ENCODE assay signal across 1 cellular context in genomic region chr17:18183334-18184142, GRCh38.
TF ChIP-seq lines count a peak whose summit lies in the region.

Gene ALKBH5 (plus strand): TSS chr17:18183828. CDS start chr17:18184244, 416 bp downstream.

TF ChIP-seq in HepG2, 621 proteins besides CTCF, POLR2A, EP300 and RAD21 (continued from another document and continues in another):
- TF ChIP-seq, protein P1, sequence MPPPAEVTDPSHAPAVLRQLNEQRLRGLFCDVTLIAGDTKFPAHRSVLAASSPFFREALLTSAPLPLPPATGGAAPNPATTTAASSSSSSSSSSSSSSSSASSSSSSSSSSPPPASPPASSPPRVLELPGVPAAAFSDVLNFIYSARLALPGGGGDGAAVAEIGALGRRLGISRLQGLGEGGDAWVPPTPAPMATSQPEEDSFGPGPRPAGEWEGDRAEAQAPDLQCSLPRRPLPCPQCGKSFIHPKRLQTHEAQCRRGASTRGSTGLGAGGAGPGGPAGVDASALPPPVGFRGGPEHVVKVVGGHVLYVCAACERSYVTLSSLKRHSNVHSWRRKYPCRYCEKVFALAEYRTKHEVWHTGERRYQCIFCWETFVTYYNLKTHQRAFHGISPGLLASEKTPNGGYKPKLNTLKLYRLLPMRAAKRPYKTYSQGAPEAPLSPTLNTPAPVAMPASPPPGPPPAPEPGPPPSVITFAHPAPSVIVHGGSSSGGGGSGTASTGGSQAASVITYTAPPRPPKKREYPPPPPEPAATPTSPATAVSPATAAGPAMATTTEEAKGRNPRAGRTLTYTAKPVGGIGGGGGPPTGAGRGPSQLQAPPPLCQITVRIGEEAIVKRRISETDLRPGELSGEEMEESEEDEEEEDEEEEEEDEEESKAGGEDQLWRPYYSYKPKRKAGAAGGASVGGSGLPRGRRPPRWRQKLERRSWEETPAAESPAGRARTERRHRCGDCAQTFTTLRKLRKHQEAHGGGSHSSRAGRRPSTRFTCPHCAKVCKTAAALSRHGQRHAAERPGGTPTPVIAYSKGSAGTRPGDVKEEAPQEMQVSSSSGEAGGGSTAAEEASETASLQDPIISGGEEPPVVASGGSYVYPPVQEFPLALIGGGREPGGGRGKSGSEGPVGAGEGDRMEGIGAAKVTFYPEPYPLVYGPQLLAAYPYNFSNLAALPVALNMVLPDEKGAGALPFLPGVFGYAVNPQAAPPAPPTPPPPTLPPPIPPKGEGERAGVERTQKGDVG (CRISPR knock-in tag; IDR thresholded peaks at IDR 0.05; ENCODE audit: borderline replicate concordance) = no peak
- TF ChIP-seq MAZ (IDR thresholded peaks at IDR 0.05; ENCODE audit: borderline replicate concordance, low read depth, low read length) (peak; percentile 23; the same call in 1 of the 2 replicates), MAZ (CRISPR knock-in tag; IDR thresholded peaks at IDR 0.05; ENCODE audit: low read depth) (no peak), GATAD1 (CRISPR knock-in tag; IDR thresholded peaks at IDR 0.05) (peak; percentile 75), ZNF350 (CRISPR knock-in tag; IDR thresholded peaks at IDR 0.05; ENCODE audit: borderline replicate concordance, low read depth) (0 out of 2 replicates have a peak, but pooled peaks have one; percentile 54), ZNF768 (CRISPR knock-in tag; IDR thresholded peaks at IDR 0.05) (no peak), TMF1 (CRISPR knock-in tag; IDR thresholded peaks at IDR 0.05; ENCODE audit: low read depth) (peak; percentile 51; the same call in 1 of the 2 replicates), ARHGAP35 (CRISPR knock-in tag; IDR thresholded peaks at IDR 0.05; ENCODE audit: borderline replicate concordance) (no peak), RFXAP (CRISPR knock-in tag; IDR thresholded peaks at IDR 0.05; ENCODE audit: borderline replicate concordance) (peak; percentile 46; the same call in 1 of the 2 replicates), ZNF441 (CRISPR knock-in tag; IDR thresholded peaks at IDR 0.05; ENCODE audit: borderline replicate concordance) (0 out of 2 replicates have a peak, but pooled peaks have one; percentile 22), RAD51 (IDR thresholded peaks at IDR 0.05; ENCODE audit: borderline replicate concordance) (no peak), ZBTB7B (CRISPR knock-in tag; IDR thresholded peaks at IDR 0.05) (peak; percentile 81), ERF (CRISPR knock-in tag; IDR thresholded peaks at IDR 0.05) (peak; percentile 42), KDM5A (IDR thresholded peaks at IDR 0.05; ENCODE audit: borderline replicate concordance, low read length) (peak; percentile 14; the same call in 1 of the 2 replicates), ZNF605 (CRISPR knock-in tag; IDR thresholded peaks at IDR 0.05) (peak; percentile 83; the same call in 1 of the 2 replicates), ZNF543 (CRISPR knock-in tag; IDR thresholded peaks at IDR 0.05) (peak; percentile 72), KDM2A (CRISPR knock-in tag; IDR thresholded peaks at IDR 0.05; ENCODE audit: borderline replicate concordance, low read depth) (peak; percentile 51), RXRA (CRISPR knock-in tag; IDR thresholded peaks at IDR 0.05) (0 out of 2 replicates have a peak, but pooled peaks have one; percentile 13), ARNT2 (CRISPR knock-in tag; IDR thresholded peaks at IDR 0.05; ENCODE audit: low read depth) (peak; percentile 66), SNRNP70 (IDR thresholded peaks at IDR 0.05; ENCODE audit: low read depth, low read length) (no peak), HOXA3 (CRISPR knock-in tag; IDR thresholded peaks at IDR 0.05) (peak; percentile 74), RXRB (CRISPR knock-in tag; IDR thresholded peaks at IDR 0.05; ENCODE audit: borderline replicate concordance) (no peak; the same call in 1 of the 2 replicates), FOXA1 (IDR thresholded peaks at IDR 0.05) (no peak), FOXA1 (CRISPR knock-in tag; IDR thresholded peaks at IDR 0.05) (0 out of 2 replicates have a peak, but pooled peaks have one; percentile 29), ZNF776 (CRISPR knock-in tag; IDR thresholded peaks at IDR 0.05) (peak; percentile 20; the same call in 1 of the 2 replicates), JUND (CRISPR knock-in tag; IDR thresholded peaks at IDR 0.05) (no peak), SPEN (CRISPR knock-in tag; IDR thresholded peaks at IDR 0.05; ENCODE audit: low read depth) (peak; percentile 34), ZNF446 (CRISPR knock-in tag; IDR thresholded peaks at IDR 0.05) (peak; percentile 89; the same call in 1 of the 2 replicates), TP53 (CRISPR knock-in tag; conservative IDR thresholded peaks at IDR 0.05) (no peak), KLF16 (CRISPR knock-in tag; IDR thresholded peaks at IDR 0.05) (peak in 1 of 2 experiments; percentile 51; a peak in 1 of 4 replicates), ZNF616 (CRISPR knock-in tag; IDR thresholded peaks at IDR 0.05; ENCODE audit: low read depth) (0 out of 2 replicates have a peak, but pooled peaks have one; percentile 36), ZNF337 (CRISPR knock-in tag; IDR thresholded peaks at IDR 0.05; ENCODE audit: borderline replicate concordance, low read depth) (peak; percentile 64; the same call in 1 of the 2 replicates), ZNF556 (CRISPR knock-in tag; IDR thresholded peaks at IDR 0.05; ENCODE audit: borderline replicate concordance) (peak; percentile 90; the same call in 1 of the 2 replicates), NAIF1 (CRISPR knock-in tag; IDR thresholded peaks at IDR 0.05; ENCODE audit: borderline replicate concordance) (peak; percentile 70; the same call in 1 of the 2 replicates), SP4 (CRISPR knock-in tag; IDR thresholded peaks at IDR 0.05) (peak; percentile 59; the same call in 1 of the 2 replicates), SNAPC2 (CRISPR knock-in tag; IDR thresholded peaks at IDR 0.05) (no peak), CEBPG (CRISPR knock-in tag; IDR thresholded peaks at IDR 0.05) (0 out of 2 replicates have a peak, but pooled peaks have one; percentile 11), IKZF5 (CRISPR knock-in tag; IDR thresholded peaks at IDR 0.05) (peak; percentile 61), ZNF652 (CRISPR knock-in tag; IDR thresholded peaks at IDR 0.05; ENCODE audit: borderline replicate concordance, low read depth) (no peak), MEF2D (CRISPR knock-in tag; IDR thresholded peaks at IDR 0.05) (peak; percentile 82), KLF12 (CRISPR knock-in tag; IDR thresholded peaks at IDR 0.05; ENCODE audit: borderline replicate concordance) (peak; percentile 57; the same call in 1 of the 2 replicates), ELF1 (CRISPR knock-in tag; IDR thresholded peaks at IDR 0.05) (peak; percentile 84), AHR (CRISPR knock-in tag; IDR thresholded peaks at IDR 0.05) (peak; percentile 34; the same call in 1 of the 2 replicates), MED13 (CRISPR knock-in tag; IDR thresholded peaks at IDR 0.05) (no peak), NFE2 (CRISPR knock-in tag; IDR thresholded peaks at IDR 0.05) (no peak), HIVEP1 (CRISPR knock-in tag; IDR thresholded peaks at IDR 0.05) (0 out of 2 replicates have a peak, but pooled peaks have one; percentile 11), RFX3 (CRISPR knock-in tag; IDR thresholded peaks at IDR 0.05) (peak; percentile 85), HOXA9 (CRISPR knock-in tag; IDR thresholded peaks at IDR 0.05; ENCODE audit: borderline replicate concordance) (no peak), GTF2F1 (IDR thresholded peaks at IDR 0.05; ENCODE audit: low read length) (no peak), RFX1 (IDR thresholded peaks at IDR 0.05) (peak; percentile 92), SOX5 (CRISPR knock-in tag; IDR thresholded peaks at IDR 0.05; ENCODE audit: borderline replicate concordance) (peak; percentile 34; the same call in 1 of the 2 replicates), HDAC1 (CRISPR knock-in tag; IDR thresholded peaks at IDR 0.05) (no peak; the same call in 1 of the 2 replicates), ZNF841 (CRISPR knock-in tag; IDR thresholded peaks at IDR 0.05; ENCODE audit: borderline replicate concordance) (no peak; the same call in 1 of the 2 replicates), CCDC6 (CRISPR knock-in tag; IDR thresholded peaks at IDR 0.05) (peak; percentile 68; the same call in 1 of the 2 replicates), HCFC1 (IDR thresholded peaks at IDR 0.05; ENCODE audit: low read depth, low read length) (peak; percentile 29; the same call in 1 of the 2 replicates)
- TF ChIP-seq, protein P2, sequence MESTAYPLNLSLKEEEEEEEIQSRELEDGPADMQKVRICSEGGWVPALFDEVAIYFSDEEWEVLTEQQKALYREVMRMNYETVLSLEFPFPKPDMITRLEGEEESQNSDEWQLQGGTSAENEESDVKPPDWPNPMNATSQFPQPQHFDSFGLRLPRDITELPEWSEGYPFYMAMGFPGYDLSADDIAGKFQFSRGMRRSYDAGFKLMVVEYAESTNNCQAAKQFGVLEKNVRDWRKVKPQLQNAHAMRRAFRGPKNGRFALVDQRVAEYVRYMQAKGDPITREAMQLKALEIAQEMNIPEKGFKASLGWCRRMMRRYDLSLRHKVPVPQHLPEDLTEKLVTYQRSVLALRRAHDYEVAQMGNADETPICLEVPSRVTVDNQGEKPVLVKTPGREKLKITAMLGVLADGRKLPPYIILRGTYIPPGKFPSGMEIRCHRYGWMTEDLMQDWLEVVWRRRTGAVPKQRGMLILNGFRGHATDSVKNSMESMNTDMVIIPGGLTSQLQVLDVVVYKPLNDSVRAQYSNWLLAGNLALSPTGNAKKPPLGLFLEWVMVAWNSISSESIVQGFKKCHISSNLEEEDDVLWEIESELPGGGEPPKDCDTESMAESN (CRISPR knock-in tag; conservative IDR thresholded peaks at IDR 0.05) = peak; percentile 70; the same call in 1 of the 2 replicates
- TF ChIP-seq, protein P3, sequence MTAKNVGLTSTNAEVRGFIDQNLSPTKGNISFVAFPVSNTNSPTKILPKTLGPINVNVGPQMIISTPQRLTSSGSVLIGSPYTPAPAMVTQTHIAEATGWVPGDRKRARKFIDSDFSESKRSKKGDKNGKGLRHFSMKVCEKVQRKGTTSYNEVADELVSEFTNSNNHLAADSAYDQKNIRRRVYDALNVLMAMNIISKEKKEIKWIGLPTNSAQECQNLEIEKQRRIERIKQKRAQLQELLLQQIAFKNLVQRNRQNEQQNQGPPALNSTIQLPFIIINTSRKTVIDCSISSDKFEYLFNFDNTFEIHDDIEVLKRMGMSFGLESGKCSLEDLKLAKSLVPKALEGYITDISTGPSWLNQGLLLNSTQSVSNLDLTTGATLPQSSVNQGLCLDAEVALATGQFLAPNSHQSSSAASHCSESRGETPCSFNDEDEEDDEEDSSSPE (CRISPR knock-in tag; IDR thresholded peaks at IDR 0.05) = peak; percentile 69
- TF ChIP-seq, protein P4, sequence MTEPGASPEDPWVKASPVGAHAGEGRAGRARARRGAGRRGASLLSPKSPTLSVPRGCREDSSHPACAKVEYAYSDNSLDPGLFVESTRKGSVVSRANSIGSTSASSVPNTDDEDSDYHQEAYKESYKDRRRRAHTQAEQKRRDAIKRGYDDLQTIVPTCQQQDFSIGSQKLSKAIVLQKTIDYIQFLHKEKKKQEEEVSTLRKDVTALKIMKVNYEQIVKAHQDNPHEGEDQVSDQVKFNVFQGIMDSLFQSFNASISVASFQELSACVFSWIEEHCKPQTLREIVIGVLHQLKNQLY (CRISPR knock-in tag; IDR thresholded peaks at IDR 0.05) = 0 out of 2 replicates have a peak, but pooled peaks have one; percentile 10
- TF ChIP-seq, protein P5, sequence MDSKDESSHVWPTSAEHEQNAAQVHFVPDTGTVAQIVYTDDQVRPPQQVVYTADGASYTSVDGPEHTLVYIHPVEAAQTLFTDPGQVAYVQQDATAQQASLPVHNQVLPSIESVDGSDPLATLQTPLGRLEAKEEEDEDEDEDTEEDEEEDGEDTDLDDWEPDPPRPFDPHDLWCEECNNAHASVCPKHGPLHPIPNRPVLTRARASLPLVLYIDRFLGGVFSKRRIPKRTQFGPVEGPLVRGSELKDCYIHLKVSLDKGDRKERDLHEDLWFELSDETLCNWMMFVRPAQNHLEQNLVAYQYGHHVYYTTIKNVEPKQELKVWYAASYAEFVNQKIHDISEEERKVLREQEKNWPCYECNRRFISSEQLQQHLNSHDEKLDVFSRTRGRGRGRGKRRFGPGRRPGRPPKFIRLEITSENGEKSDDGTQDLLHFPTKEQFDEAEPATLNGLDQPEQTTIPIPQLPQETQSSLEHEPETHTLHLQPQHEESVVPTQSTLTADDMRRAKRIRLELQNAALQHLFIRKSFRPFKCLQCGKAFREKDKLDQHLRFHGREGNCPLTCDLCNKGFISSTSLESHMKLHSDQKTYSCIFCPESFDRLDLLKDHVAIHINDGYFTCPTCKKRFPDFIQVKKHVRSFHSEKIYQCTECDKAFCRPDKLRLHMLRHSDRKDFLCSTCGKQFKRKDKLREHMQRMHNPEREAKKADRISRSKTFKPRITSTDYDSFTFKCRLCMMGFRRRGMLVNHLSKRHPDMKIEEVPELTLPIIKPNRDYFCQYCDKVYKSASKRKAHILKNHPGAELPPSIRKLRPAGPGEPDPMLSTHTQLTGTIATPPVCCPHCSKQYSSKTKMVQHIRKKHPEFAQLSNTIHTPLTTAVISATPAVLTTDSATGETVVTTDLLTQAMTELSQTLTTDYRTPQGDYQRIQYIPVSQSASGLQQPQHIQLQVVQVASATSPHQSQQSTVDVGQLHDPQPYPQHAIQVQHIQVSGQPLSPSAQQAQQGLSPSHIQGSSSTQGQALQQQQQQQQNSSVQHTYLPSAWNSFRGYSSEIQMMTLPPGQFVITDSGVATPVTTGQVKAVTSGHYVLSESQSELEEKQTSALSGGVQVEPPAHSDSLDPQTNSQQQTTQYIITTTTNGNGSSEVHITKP (CRISPR knock-in tag; IDR thresholded peaks at IDR 0.05; ENCODE audit: low read depth) = peak; percentile 53; the same call in 1 of the 2 replicates
- TF ChIP-seq, protein P6, sequence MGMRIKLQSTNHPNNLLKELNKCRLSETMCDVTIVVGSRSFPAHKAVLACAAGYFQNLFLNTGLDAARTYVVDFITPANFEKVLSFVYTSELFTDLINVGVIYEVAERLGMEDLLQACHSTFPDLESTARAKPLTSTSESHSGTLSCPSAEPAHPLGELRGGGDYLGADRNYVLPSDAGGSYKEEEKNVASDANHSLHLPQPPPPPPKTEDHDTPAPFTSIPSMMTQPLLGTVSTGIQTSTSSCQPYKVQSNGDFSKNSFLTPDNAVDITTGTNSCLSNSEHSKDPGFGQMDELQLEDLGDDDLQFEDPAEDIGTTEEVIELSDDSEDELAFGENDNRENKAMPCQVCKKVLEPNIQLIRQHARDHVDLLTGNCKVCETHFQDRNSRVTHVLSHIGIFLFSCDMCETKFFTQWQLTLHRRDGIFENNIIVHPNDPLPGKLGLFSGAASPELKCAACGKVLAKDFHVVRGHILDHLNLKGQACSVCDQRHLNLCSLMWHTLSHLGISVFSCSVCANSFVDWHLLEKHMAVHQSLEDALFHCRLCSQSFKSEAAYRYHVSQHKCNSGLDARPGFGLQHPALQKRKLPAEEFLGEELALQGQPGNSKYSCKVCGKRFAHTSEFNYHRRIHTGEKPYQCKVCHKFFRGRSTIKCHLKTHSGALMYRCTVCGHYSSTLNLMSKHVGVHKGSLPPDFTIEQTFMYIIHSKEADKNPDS (CRISPR knock-in tag; IDR thresholded peaks at IDR 0.05) = no peak
